1 cellular context compared by ENCODE assay signal in the genomic region with DNA sequence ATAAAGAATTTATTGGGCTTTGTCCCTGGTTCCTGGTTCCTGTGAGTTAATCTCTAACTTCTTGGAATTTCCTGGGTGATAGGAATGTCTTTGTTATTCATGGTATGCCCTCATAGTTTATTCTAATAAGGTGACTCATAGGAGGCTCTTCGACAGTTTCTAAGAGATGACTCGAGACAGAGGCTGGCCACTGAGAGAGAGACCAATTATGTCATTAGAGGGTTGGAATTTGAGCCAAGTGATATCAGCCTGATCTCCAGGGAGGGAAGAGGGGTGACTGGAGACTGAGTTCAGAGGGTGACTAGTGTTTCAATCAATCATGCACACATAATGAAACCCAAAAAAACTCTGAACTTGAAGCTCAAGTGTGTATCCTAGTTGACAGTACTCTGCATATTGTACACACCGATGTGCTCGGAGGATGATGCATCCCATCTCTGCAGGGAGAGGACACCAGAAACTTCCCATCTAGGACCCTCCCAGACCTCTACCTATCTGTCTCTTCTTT.
TF ChIP-seq lines count a peak whose summit lies in the region.

No MANE protein-coding gene starts in this region.

TF ChIP-seq in SK-N-SH, 30 proteins besides CTCF, POLR2A, EP300 and RAD21 (continued from another document):
- TF ChIP-seq, protein P1, sequence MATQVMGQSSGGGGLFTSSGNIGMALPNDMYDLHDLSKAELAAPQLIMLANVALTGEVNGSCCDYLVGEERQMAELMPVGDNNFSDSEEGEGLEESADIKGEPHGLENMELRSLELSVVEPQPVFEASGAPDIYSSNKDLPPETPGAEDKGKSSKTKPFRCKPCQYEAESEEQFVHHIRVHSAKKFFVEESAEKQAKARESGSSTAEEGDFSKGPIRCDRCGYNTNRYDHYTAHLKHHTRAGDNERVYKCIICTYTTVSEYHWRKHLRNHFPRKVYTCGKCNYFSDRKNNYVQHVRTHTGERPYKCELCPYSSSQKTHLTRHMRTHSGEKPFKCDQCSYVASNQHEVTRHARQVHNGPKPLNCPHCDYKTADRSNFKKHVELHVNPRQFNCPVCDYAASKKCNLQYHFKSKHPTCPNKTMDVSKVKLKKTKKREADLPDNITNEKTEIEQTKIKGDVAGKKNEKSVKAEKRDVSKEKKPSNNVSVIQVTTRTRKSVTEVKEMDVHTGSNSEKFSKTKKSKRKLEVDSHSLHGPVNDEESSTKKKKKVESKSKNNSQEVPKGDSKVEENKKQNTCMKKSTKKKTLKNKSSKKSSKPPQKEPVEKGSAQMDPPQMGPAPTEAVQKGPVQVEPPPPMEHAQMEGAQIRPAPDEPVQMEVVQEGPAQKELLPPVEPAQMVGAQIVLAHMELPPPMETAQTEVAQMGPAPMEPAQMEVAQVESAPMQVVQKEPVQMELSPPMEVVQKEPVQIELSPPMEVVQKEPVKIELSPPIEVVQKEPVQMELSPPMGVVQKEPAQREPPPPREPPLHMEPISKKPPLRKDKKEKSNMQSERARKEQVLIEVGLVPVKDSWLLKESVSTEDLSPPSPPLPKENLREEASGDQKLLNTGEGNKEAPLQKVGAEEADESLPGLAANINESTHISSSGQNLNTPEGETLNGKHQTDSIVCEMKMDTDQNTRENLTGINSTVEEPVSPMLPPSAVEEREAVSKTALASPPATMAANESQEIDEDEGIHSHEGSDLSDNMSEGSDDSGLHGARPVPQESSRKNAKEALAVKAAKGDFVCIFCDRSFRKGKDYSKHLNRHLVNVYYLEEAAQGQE (IDR thresholded peaks at IDR 0.05; ENCODE audit: low read depth, low read length): 0 out of 2 replicates have a peak, but pooled peaks have one; percentile 13
- TF ChIP-seq SIN3A (IDR thresholded peaks at IDR 0.05; ENCODE audit: borderline replicate concordance, low read depth, low read length) (peak; percentile 82), POLR2AphosphoS5 (IDR thresholded peaks at IDR 0.05; ENCODE audit: low read depth, low read length) (peak; percentile 66; the same call in 1 of the 2 replicates), ELF1 (IDR thresholded peaks at IDR 0.05) (peak; percentile 76; the same call in 1 of the 2 replicates), TCF12 (IDR thresholded peaks at IDR 0.05) (peak; percentile 91), NRF1 (IDR thresholded peaks at IDR 0.05; ENCODE audit: low read depth, low read length) (no peak), ZBTB33 (IDR thresholded peaks at IDR 0.05; ENCODE audit: borderline replicate concordance, low read depth) (peak; percentile 67; the same call in 1 of the 2 replicates), FOXJ3 (CRISPR knock-in tag; IDR thresholded peaks at IDR 0.05) (no peak), GATA2 (CRISPR knock-in tag; IDR thresholded peaks at IDR 0.05) (no peak)
